ENCODE assay signal across 1 cellular context in genomic region chr15:52804526-52805081, GRCh38.
TF ChIP-seq lines count a peak whose summit lies in the region.

No MANE protein-coding gene starts in this region.

TF ChIP-seq in WTC11, 78 proteins besides CTCF, POLR2A, EP300 and RAD21 (continued from another document):
- TF ChIP-seq ARID4B (CRISPR knock-in tag; IDR thresholded peaks at IDR 0.05; ENCODE audit: borderline replicate concordance), result 0 out of 2 replicates have a peak, but pooled peaks have one; percentile 17
- TF ChIP-seq ERG (CRISPR knock-in tag; IDR thresholded peaks at IDR 0.05), result no peak
